ENCODE assay signal across 18 cellular contexts in the genomic region with DNA sequence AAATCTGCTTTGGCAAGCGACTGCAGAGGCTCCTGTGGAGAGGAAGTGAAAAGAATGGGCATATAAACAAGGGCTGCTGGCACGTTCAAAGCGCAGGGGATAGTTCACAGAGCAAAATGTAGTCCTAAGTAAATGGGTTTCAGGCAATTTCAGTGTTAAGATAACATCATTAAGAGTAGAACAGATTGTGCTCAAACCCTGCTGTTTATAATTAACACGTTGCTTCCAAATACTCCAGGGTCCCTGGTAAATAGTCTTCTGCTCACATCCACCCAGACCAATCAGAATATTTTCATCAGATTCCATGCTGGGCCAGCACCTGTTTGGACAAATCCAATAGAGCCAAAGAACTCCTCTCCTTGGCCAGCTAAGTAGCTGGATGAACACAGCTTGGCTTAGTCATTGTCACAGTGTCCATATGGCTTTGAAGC.
A peak's percentile ranks its signal among the peaks of the same experiment; 100 is the strongest.
DNase-seq lines count a peak whose midpoint lies in the region; ATAC-seq and TF ChIP-seq lines count a peak whose summit lies in the region.
"Had no signal": no experiment of that assay in that cellular context is flagged by ENCODE, and none has a peak within 500 bp of the region (broad histone marks: within the 10 kb centered on the region; RNA-seq: fewer than 3 reads in every experiment).

No MANE protein-coding gene starts in this region.

- no peaks in the 10 kb centered on the region for H3K4me1 ChIP-seq in spleen
- H3K4me1 ChIP-seq in suprapubic skin: no peaks in the 10 kb centered on the region
- H3K4me1 ChIP-seq: BLaER1, pancreas had no signal

- H3K36me3 ChIP-seq in spleen: peaks cover 2 to 72% (median 37%) of the 10 kb centered on the region in 6 donors
- peaks cover 44% of the 10 kb centered on the region for H3K36me3 ChIP-seq in suprapubic skin

- TF ChIP-seq POLR2A in spleen (IDR thresholded peaks at IDR 0.05) (no peak), suprapubic skin (IDR thresholded peaks at IDR 0.05) (no peak)

- intact Hi-C loops in spleen (cut with DNase I; ENCODE audit: low total_unique reads): no loop called here

- ATAC-seq in GM18511 (IDR thresholded peaks at IDR 0.05; ENCODE audit: unreplicated experiment): no peak
- ATAC-seq: activated CD4-positive, CD25-positive, alpha-beta regulatory T cell treated with anti-CD3 and anti-CD28 coated beads, Interleukin-2, amount 50 U/mL, for 24 hours; pancreas; PC-3 had no signal

- peak; percentile 88 for DNase-seq in NCI-H1092 (lab: John Stamatoyannopoulos, UW)
- peak; percentile 82 to 95 for DNase-seq in NCI-H524 (lab: John Stamatoyannopoulos, UW)
- peak; percentile 57 for DNase-seq in brain pericyte (ENCODE audit: low read depth, low spot score)
- peak; percentile 35 for DNase-seq in pons (ENCODE audit: low spot score)
- no peak for DNase-seq in spleen
- DNase-seq in T-helper 2 cell: no peak
- DNase-seq in suprapubic skin (ENCODE audit: low spot score in 2 of 2): no peak
- DNase-seq: activated CD8-positive, alpha-beta memory T cell treated with anti-CD3 and anti-CD28 coated beads, Interleukin-2, amount 50 U/mL, for 48 hours; activated naive CD8-positive, alpha-beta T cell treated with anti-CD3 and anti-CD28 coated beads for 36 hours; DND-41; H7; NCI-H187 treated with DMSO at 0.1 percent for 48 hours; pancreas; PC-3; SW 1271 had no signal

- H3K9me3 ChIP-seq in spleen (peaks cover 0 to 7% (median 0%) of the 10 kb centered on the region in 8 donors), suprapubic skin (no peaks in the 10 kb centered on the region)
- H3K9me3 ChIP-seq: BLaER1, pancreas had no signal

- H3K4me3 ChIP-seq in spleen (no peak overlapping the region), suprapubic skin (no peak overlapping the region)
- H3K4me3 ChIP-seq: BLaER1, pancreas had no signal

- H3K27me3 ChIP-seq in spleen (replicated peaks in 1 of 7) (no peaks in the 10 kb centered on the region), suprapubic skin (no peaks in the 10 kb centered on the region)
- H3K27me3 ChIP-seq: BLaER1, pancreas had no signal

- TF ChIP-seq EP300 in suprapubic skin (IDR thresholded peaks at IDR 0.05): no peak

- no peak overlapping the region for H3K27ac ChIP-seq in spleen
- H3K27ac ChIP-seq in suprapubic skin: no peak overlapping the region
- H3K27ac ChIP-seq: BLaER1, pancreas had no signal

- 85 to 90% (median 86%) methylated on average over 4 of the region's 4 CpGs for WGBS in spleen, 5 donors
- 60% methylated on average over 4 of the region's 4 CpGs for WGBS in suprapubic skin

- TF ChIP-seq CTCF in spleen (IDR thresholded peaks at IDR 0.05 in 8 of 11, conservative IDR thresholded peaks at IDR 0.05 in 3 of 11) (no peak), suprapubic skin (IDR thresholded peaks at IDR 0.05) (no peak)

Comparison
In these comparisons a context has a peak if more than half of its experiments do, and no peak if none do; other contexts are left out.
1. DNase-seq: peak in NCI-H1092 (single experiment), NCI-H524 (2 of 2), brain pericyte (single experiment) and pons (single experiment); none in spleen (single experiment), T-helper 2 cell (0 of 5) and suprapubic skin (0 of 2).